In the genomic region with DNA sequence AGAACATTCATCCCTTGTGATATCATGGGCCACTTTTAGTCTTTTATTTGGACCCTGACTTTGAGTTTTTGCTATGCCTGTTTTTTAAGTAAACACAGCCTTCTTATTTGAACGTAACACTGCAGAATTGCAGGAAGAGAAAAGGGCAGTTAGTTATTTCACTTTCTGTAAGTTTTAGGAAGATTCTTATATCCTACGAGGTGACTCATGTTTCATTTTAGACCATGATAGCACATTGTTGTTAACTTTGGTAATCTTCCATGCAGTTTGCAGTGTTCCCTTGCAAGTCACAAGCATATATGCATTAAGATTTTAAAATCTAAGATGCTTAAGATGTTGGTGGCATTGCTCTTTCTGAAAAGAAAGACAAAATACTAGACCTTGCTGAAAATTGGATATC, we compare ENCODE assay signal across 26 cellular contexts.
A peak's percentile ranks its signal among the peaks of the same experiment; 100 is the strongest.
DNase-seq lines count a peak whose midpoint lies in the region; TF ChIP-seq lines count a peak whose summit lies in the region.
"Had no signal": no experiment of that assay in that cellular context is flagged by ENCODE, and none has a peak within 500 bp of the region (broad histone marks: within the 10 kb centered on the region; RNA-seq: fewer than 3 reads in every experiment).

No MANE protein-coding gene starts in this region.

- TF ChIP-seq CTCF in ascending aorta (IDR thresholded peaks at IDR 0.05) (no peak), fibroblast of the aortic adventitia (IDR thresholded peaks at IDR 0.05; ENCODE audit: insufficient read depth, low read length) (no peak)

- H3K27ac ChIP-seq in ascending aorta = peak overlapping the region; percentile 34 to 52
- H3K27ac ChIP-seq: esophagus muscularis mucosa, uterus had no signal

- H3K27ac Mint-ChIP-seq in activated naive CD4-positive, alpha-beta T cell treated with anti-CD3 and anti-CD28 coated beads for 36 hours = peak overlapping the region; percentile 16
- H3K27ac Mint-ChIP-seq: activated T-cell treated with anti-CD3 and anti-CD28 coated beads, Interleukin-2, amount 50 U/mL, for 24 hours; endodermal cell; progenitor cell of endocrine pancreas; T-helper 17 cell had no signal

- no peaks in the 10 kb centered on the region for H3K27me3 Mint-ChIP-seq in activated naive CD4-positive, alpha-beta T cell treated with anti-CD3 and anti-CD28 coated beads for 36 hours (ENCODE audit: low read depth)
- H3K27me3 Mint-ChIP-seq: activated CD4-positive, alpha-beta T cell treated with anti-CD3 and anti-CD28 coated beads, Interleukin-2, amount 10 ng/mL, durations not matched to agents 7 days and 5 days; activated T-cell treated with anti-CD3 and anti-CD28 coated beads, Interleukin-2, amount 50 U/mL, for 24 hours; progenitor cell of endocrine pancreas; T-helper 17 cell had no signal

- no peaks in the 10 kb centered on the region for H3K9me3 ChIP-seq in ascending aorta
- H3K9me3 ChIP-seq: BE2C, esophagus muscularis mucosa, SK-N-SH, uterus had no signal

- H3K4me3 ChIP-seq in ascending aorta = no peak overlapping the region
- H3K4me3 ChIP-seq in fibroblast of the aortic adventitia (ENCODE audit: low read depth, low read length) = no peak overlapping the region
- H3K4me3 ChIP-seq: esophagus muscularis mucosa, uterus had no signal

- no peaks in the 10 kb centered on the region for H3K27me3 ChIP-seq in ascending aorta
- H3K27me3 ChIP-seq: BE2C, esophagus muscularis mucosa, uterus had no signal

- no peaks in the 10 kb centered on the region for H3K36me3 Mint-ChIP-seq in activated naive CD4-positive, alpha-beta T cell treated with anti-CD3 and anti-CD28 coated beads for 36 hours (ENCODE audit: low read depth)

- intact Hi-C loops in activated naive CD4-positive, alpha-beta T cell treated with anti-CD3 and anti-CD28 coated beads for 36 hours (cut with micrococcal nuclease) = no loop called here
- intact Hi-C loops in ascending aorta (cut with DNase I) = no loop called here

- H3K36me3 ChIP-seq in ascending aorta = no peaks in the 10 kb centered on the region
- H3K36me3 ChIP-seq: BE2C, uterus had no signal

- no peak overlapping the region for H3K4me3 Mint-ChIP-seq in activated naive CD4-positive, alpha-beta T cell treated with anti-CD3 and anti-CD28 coated beads for 36 hours
- H3K4me3 Mint-ChIP-seq: activated CD4-positive, alpha-beta T cell treated with anti-CD3 and anti-CD28 coated beads, Interleukin-2, amount 10 ng/mL, durations not matched to agents 7 days and 5 days; activated T-cell treated with anti-CD3 and anti-CD28 coated beads, Interleukin-2, amount 50 U/mL, for 24 hours; endodermal cell; T-helper 17 cell had no signal

- H3K4me1 Mint-ChIP-seq in activated naive CD4-positive, alpha-beta T cell treated with anti-CD3 and anti-CD28 coated beads for 36 hours (ENCODE audit: low read depth) = peaks cover 34% of the 10 kb centered on the region

- peaks cover 0 to 11% of the 10 kb centered on the region in 2 donors for H3K4me1 ChIP-seq in ascending aorta
- H3K4me1 ChIP-seq: BE2C, uterus had no signal

- no peak for DNase-seq in activated naive CD4-positive, alpha-beta T cell treated with anti-CD3 and anti-CD28 coated beads for 36 hours
- no peak for DNase-seq in activated naive CD4-positive, alpha-beta T cell treated with Interleukin-2 at 50 U/mL for 16 hours
- DNase-seq in ascending aorta (ENCODE audit: low spot score in 2 of 2) (no peak), fibroblast of the aortic adventitia (ENCODE audit: low read depth) (peak; percentile 35), RPMI8226 (no peak), NCI-H69 (lab: John Stamatoyannopoulos, UW) (no peak), NCI-H2196 treated with DMSO at 0.1 percent for 48 hours (lab: John Stamatoyannopoulos, UW; ENCODE audit: unreplicated experiment) (no peak)
- DNase-seq in NK-92 treated with Interleukin-12 subunit alpha and Interleukin-12 subunit beta, amount 100 ng/mL, for 24 hours (lab: John Stamatoyannopoulos, UW) = no peak
- DNase-seq: activated CD4-positive, alpha-beta T cell treated with anti-CD3 and anti-CD28 coated beads, Interleukin-2, amount 10 ng/mL, durations not matched to agents 7 days and 5 days; activated naive CD4-positive, alpha-beta T cell; activated T-cell treated with anti-CD3 and anti-CD28 coated beads, Interleukin-2, amount 50 U/mL, for 24 hours; BE2C; cortex of kidney; endodermal cell; HCEC 1CT; left ventricle myocardium superior; NCI-H1417 treated with DMSO at 0.1 percent for 48 hours; NCI-H2081 treated with DMSO at 0.1 percent for 48 hours; NCI-H446; NCI-H82; SK-N-SH; stimulated activated naive CD4-positive, alpha-beta T cell; T-helper 17 cell; uterus had no signal

- CTCF ChIA-PET in activated naive CD4-positive, alpha-beta T cell treated with anti-CD3 and anti-CD28 coated beads for 36 hours (lab: Charles Lee) = no interaction called here

- H3K9me3 Mint-ChIP-seq in activated naive CD4-positive, alpha-beta T cell treated with anti-CD3 and anti-CD28 coated beads for 36 hours = no peaks in the 10 kb centered on the region
- H3K9me3 Mint-ChIP-seq: activated T-cell treated with anti-CD3 and anti-CD28 coated beads, Interleukin-2, amount 50 U/mL, for 24 hours; endodermal cell had no signal
